Comparison of ENCODE assay signal across 18 cellular contexts in genomic region chr1:229207916-229208315, GRCh38.
DNase-seq lines count a peak whose midpoint lies in the region; ATAC-seq and TF ChIP-seq lines count a peak whose summit lies in the region.
"Had no signal": no experiment of that assay in that cellular context is flagged by ENCODE, and none has a peak within 500 bp of the region (broad histone marks: within the 10 kb centered on the region; RNA-seq: fewer than 3 reads in every experiment).

No MANE protein-coding gene starts in this region.

- DNase-seq in IMR-90 (no peak), osteocyte (ENCODE audit: extremely low spot score, unreplicated experiment) (peak; percentile 34), type B pancreatic cell (ENCODE audit: extremely low spot score, unreplicated experiment) (no peak), right cardiac atrium (no peak), GM23248 (no peak)
- DNase-seq in activated CD8-positive, alpha-beta T cell treated with anti-CD3 and anti-CD28 coated beads, Interleukin-2, amount 10 ng/mL, durations not matched to agents 7 days and 5 days = no peak
- DNase-seq: AML-193; Calu3; CD4-positive, CD25-positive, alpha-beta regulatory T cell; DMS 273 treated with DMSO at 0.1 percent for 48 hours; DMS79 treated with DMSO at 0.1 percent for 48 hours; EL; GDM1; H7 had no signal

- H3K4me1 Mint-ChIP-seq in osteocyte (ENCODE audit: unreplicated experiment) (no peaks in the 10 kb centered on the region), type B pancreatic cell (ENCODE audit: unreplicated experiment) (peaks cover 42% of the 10 kb centered on the region)
- peaks cover 17% of the 10 kb centered on the region for H3K4me1 Mint-ChIP-seq in activated CD8-positive, alpha-beta T cell treated with anti-CD3 and anti-CD28 coated beads, Interleukin-2, amount 10 ng/mL, durations not matched to agents 7 days and 5 days (ENCODE audit: low read depth)

- H2BK120ac ChIP-seq in IMR-90 (ENCODE audit: low read depth, low read length) = peak overlapping the region; percentile 72

- no peak for TF ChIP-seq RAD21 in IMR-90 (IDR thresholded peaks at IDR 0.05; ENCODE audit: low read length)

- dilution Hi-C loops in IMR-90 (cut with HindIII; ENCODE audit: low sequenced_read_pairs, unreplicated experiment) = no loop called here

- 0 out of 2 replicates have a peak overlapping the region, but pooled peaks have one; percentile 22 for H3K56ac ChIP-seq in IMR-90 (ENCODE audit: extremely low read depth, insufficient read depth, low read length)

- TF ChIP-seq CTCF in C4-2B (conservative IDR thresholded peaks at IDR 0.05) (no peak), IMR-90 (conservative IDR thresholded peaks at IDR 0.05; ENCODE audit: low read depth, low read length) (no peak), osteocyte (IDR thresholded peaks at IDR 0.05) (no peak), type B pancreatic cell (conservative IDR thresholded peaks at IDR 0.05) (no peak)

- H4K8ac ChIP-seq in IMR-90 (ENCODE audit: low read depth in 2 of 2, low read length in 2 of 2) = peak overlapping the region; percentile 34 to 66

- H3K9me1 ChIP-seq in IMR-90 (ENCODE audit: insufficient read depth, low read length) = peaks cover 3% of the 10 kb centered on the region; the same call in 1 of the 2 replicates

- H3K79me1 ChIP-seq in IMR-90 (ENCODE audit: low read depth in 1 of 2, low read length in 2 of 2) = no peaks in the 10 kb centered on the region

- no peaks in the 10 kb centered on the region for H3K79me2 ChIP-seq in GM23248 (ENCODE audit: insufficient read depth)

- no peak for ATAC-seq in IMR-90 (ENCODE audit: low read depth)
- no peak for ATAC-seq in right cardiac atrium
- no peak for ATAC-seq in activated CD8-positive, alpha-beta T cell treated with anti-CD3 and anti-CD28 coated beads, Interleukin-2, amount 10 ng/mL, durations not matched to agents 7 days and 5 days
- ATAC-seq: GM23338 had no signal

- WGBS in IMR-90 (ENCODE audit: extremely low coverage in 2 of 2, insufficient read length in 1 of 2), 2 experiments = no CpG with 5 or more reads among the region's 3 CpGs
- 88% methylated on average over 3 of the region's 3 CpGs for WGBS in right cardiac atrium
- WGBS in GM23248 (ENCODE audit: low coverage in 1 of 2, low lambda C conversion rate in 2 of 2, missing lambda C conversion rate in 2 of 2), 2 experiments = 83% methylated on average over 3 of the region's 3 CpGs

- H2BK5ac ChIP-seq in IMR-90 (ENCODE audit: low read depth, low read length, poor library complexity, severe bottlenecking) = peak overlapping the region; percentile 80

- H4K5ac ChIP-seq in IMR-90 (ENCODE audit: low read depth, low read length) = peak overlapping the region; percentile 95

- H3K4ac ChIP-seq in IMR-90 (ENCODE audit: low read depth, low read length) = peak overlapping the region; percentile 55

- H3K27ac ChIP-seq in C4-2B = peak overlapping the region; percentile 28; the same call in 1 of the 2 replicates
- H3K27ac ChIP-seq in IMR-90 (ENCODE audit: insufficient read depth, low read length) = peak overlapping the region; percentile 99
- no peak overlapping the region for H3K27ac ChIP-seq in right cardiac atrium (ENCODE audit: low read length)
- no peak overlapping the region for H3K27ac ChIP-seq in GM23248
- H3K27ac ChIP-seq: BLaER1, KMS-11 had no signal

- H2BK20ac ChIP-seq in IMR-90 (ENCODE audit: low read depth, low read length) = peak overlapping the region; percentile 30; the same call in 1 of the 2 replicates

- in situ Hi-C loops in IMR-90 (cut with MboI; ENCODE audit: low sequenced_read_pairs) (no loop called here), GM23248 (cut with MboI) (no loop called here)

- H2AK5ac ChIP-seq in IMR-90 (ENCODE audit: low read depth, low read length) = no peak overlapping the region

- H3K14ac ChIP-seq in IMR-90 (replicated peaks; ENCODE audit: low read depth, low read length) = peak overlapping the region; percentile 39; the same call in 1 of the 2 replicates

- H3K18ac ChIP-seq in IMR-90 (ENCODE audit: low read depth, low read length) = peak overlapping the region; percentile 97

- no peak overlapping the region for H3K4me3 Mint-ChIP-seq in osteocyte (ENCODE audit: unreplicated experiment)
- H3K4me3 Mint-ChIP-seq in type B pancreatic cell = no peak overlapping the region
- H3K4me3 Mint-ChIP-seq in activated CD8-positive, alpha-beta T cell treated with anti-CD3 and anti-CD28 coated beads, Interleukin-2, amount 10 ng/mL, durations not matched to agents 7 days and 5 days = no peak overlapping the region
- H3K4me3 Mint-ChIP-seq: CD4-positive, CD25-positive, alpha-beta regulatory T cell; GM23338 had no signal

- H3K9me2 ChIP-seq in GM23248 (ENCODE audit: insufficient read depth) = no peaks in the 10 kb centered on the region

- peaks cover 14% of the 10 kb centered on the region; the same call in 1 of the 2 replicates for H3F3A ChIP-seq in GM23248 (ENCODE audit: insufficient read depth)

- CTCF ChIA-PET in IMR-90 (lab: Yijun Ruan, JAX) = no interaction called here
- CTCF ChIA-PET in activated CD8-positive, alpha-beta T cell treated with anti-CD3 and anti-CD28 coated beads, Interleukin-2, amount 10 ng/mL, durations not matched to agents 7 days and 5 days (lab: Charles Lee) = no interaction called here

- POLR2A ChIA-PET in IMR-90 (lab: Charles Lee; ENCODE audit: unreplicated experiment) = no interaction called here
- POLR2A ChIA-PET in activated CD8-positive, alpha-beta T cell treated with anti-CD3 and anti-CD28 coated beads, Interleukin-2, amount 10 ng/mL, durations not matched to agents 7 days and 5 days (lab: Charles Lee) = interaction anchor here (0.6 kb wide), 1 partner anchor 9 kb away, joined by 3 read pairs; no protein-coding TSS in a partner anchor

- no peaks in the 10 kb centered on the region for H3K36me3 ChIP-seq in IMR-90 (ENCODE audit: control insufficient read depth, insufficient read depth, low read length)
- H3K36me3 ChIP-seq in GM23248 (ENCODE audit: low read depth) = no peaks in the 10 kb centered on the region
- H3K36me3 ChIP-seq: BLaER1 had no signal

- no peak overlapping the region for H3K27ac Mint-ChIP-seq in osteocyte (ENCODE audit: unreplicated experiment)
- H3K27ac Mint-ChIP-seq in type B pancreatic cell = peak overlapping the region; percentile 98
- H3K27ac Mint-ChIP-seq in activated CD8-positive, alpha-beta T cell treated with anti-CD3 and anti-CD28 coated beads, Interleukin-2, amount 10 ng/mL, durations not matched to agents 7 days and 5 days = no peak overlapping the region
- H3K27ac Mint-ChIP-seq: CD4-positive, CD25-positive, alpha-beta regulatory T cell; GM23338 had no signal

- H4K91ac ChIP-seq in IMR-90 (ENCODE audit: insufficient read depth, low read depth, low read length) = peak overlapping the region; percentile 88

- H3K4me3 ChIP-seq in IMR-90 (ENCODE audit: insufficient read depth, low read depth, low read length) (no peak overlapping the region), right cardiac atrium (ENCODE audit: low read length) (no peak overlapping the region), GM23248 (no peak overlapping the region)
- H3K4me3 ChIP-seq: BLaER1, GM23338 had no signal

- no peak for TF ChIP-seq POLR2A in IMR-90 (IDR thresholded peaks at IDR 0.05; ENCODE audit: low read depth, low read length)

- peaks cover 7% of the 10 kb centered on the region for H3K9me3 Mint-ChIP-seq in osteocyte (ENCODE audit: unreplicated experiment)
- peaks cover 4% of the 10 kb centered on the region for H3K9me3 Mint-ChIP-seq in type B pancreatic cell
- peaks cover 4% of the 10 kb centered on the region for H3K9me3 Mint-ChIP-seq in activated CD8-positive, alpha-beta T cell treated with anti-CD3 and anti-CD28 coated beads, Interleukin-2, amount 10 ng/mL, durations not matched to agents 7 days and 5 days (ENCODE audit: insufficient read depth)
- H3K9me3 Mint-ChIP-seq: CD4-positive, CD25-positive, alpha-beta regulatory T cell; GM23338 had no signal

- H3K23ac ChIP-seq in IMR-90 (ENCODE audit: low read depth, low read length) = no peak overlapping the region

- H2BK15ac ChIP-seq in IMR-90 (ENCODE audit: low read depth, low read length) = peak overlapping the region; percentile 27; the same call in 2 of the 3 replicates

- H2AK9ac ChIP-seq in IMR-90 (replicated peaks; ENCODE audit: low read depth, low read length, poor library complexity) = no peak overlapping the region

- intact Hi-C loops in IMR-90 (cut with micrococcal nuclease) = loop anchor here (5.0 kb wide), 1 partner anchor 246 kb away; no protein-coding TSS in a partner anchor
- intact Hi-C loops in right cardiac atrium (cut with DNase I) = no loop called here

- H2AFZ ChIP-seq in IMR-90 (replicated peaks; ENCODE audit: low read length, poor library complexity) (no peak overlapping the region), GM23248 (no peak overlapping the region)
- H2AFZ ChIP-seq: GM23338 had no signal

- no TSS peak for BruUV-seq in IMR-90 (replicated peaks; lab: Mats Ljungman, UMichigan)

- no peak overlapping the region for H3K4me2 ChIP-seq in IMR-90 (ENCODE audit: low read depth, low read length)
- no peak overlapping the region for H3K4me2 ChIP-seq in GM23248 (ENCODE audit: unreplicated experiment)
- H3K4me2 ChIP-seq: BLaER1, GM23338, KMS-11 had no signal

- peak overlapping the region; percentile 20; the same call in 1 of the 2 replicates for H3K9ac ChIP-seq in IMR-90 (ENCODE audit: low read depth, low read length)
- no peak overlapping the region for H3K9ac ChIP-seq in GM23248
- H3K9ac ChIP-seq: BLaER1, KMS-11 had no signal

- H3K9me3 ChIP-seq in IMR-90 (ENCODE audit: control insufficient read depth, insufficient read depth, low read length) (no peaks in the 10 kb centered on the region), right cardiac atrium (ENCODE audit: control insufficient read depth, low read length) (no peaks in the 10 kb centered on the region), GM23248 (ENCODE audit: low read depth) (no peaks in the 10 kb centered on the region)
- H3K9me3 ChIP-seq: BLaER1 had no signal

- H3K36me3 Mint-ChIP-seq in osteocyte (ENCODE audit: unreplicated experiment) (no peaks in the 10 kb centered on the region), type B pancreatic cell (no peaks in the 10 kb centered on the region)
- H3K36me3 Mint-ChIP-seq in activated CD8-positive, alpha-beta T cell treated with anti-CD3 and anti-CD28 coated beads, Interleukin-2, amount 10 ng/mL, durations not matched to agents 7 days and 5 days (ENCODE audit: low read depth) = no peaks in the 10 kb centered on the region
- H3K36me3 Mint-ChIP-seq: CD4-positive, CD25-positive, alpha-beta regulatory T cell had no signal

- H3K27me3 ChIP-seq in IMR-90 (ENCODE audit: control insufficient read depth, insufficient read depth, low read length) (no peaks in the 10 kb centered on the region), right cardiac atrium (ENCODE audit: control insufficient read depth, insufficient read depth) (no peaks in the 10 kb centered on the region), GM23248 (replicated peaks; ENCODE audit: insufficient read depth) (no peaks in the 10 kb centered on the region)
- H3K27me3 ChIP-seq: BLaER1 had no signal

- H4K20me1 ChIP-seq in IMR-90 (ENCODE audit: insufficient read depth, low read length) = no peaks in the 10 kb centered on the region
- H4K20me1 ChIP-seq in GM23248 (ENCODE audit: insufficient read depth) = no peaks in the 10 kb centered on the region
- H4K20me1 ChIP-seq: BLaER1 had no signal

- H3K4me1 ChIP-seq in IMR-90 (ENCODE audit: control insufficient read depth, insufficient read depth, low read length) (peaks cover 27% of the 10 kb centered on the region), right cardiac atrium (ENCODE audit: control insufficient read depth, insufficient read depth, low read length) (peaks cover 5% of the 10 kb centered on the region), GM23248 (ENCODE audit: insufficient read depth) (peaks cover 14% of the 10 kb centered on the region)

- H3K27me3 Mint-ChIP-seq in osteocyte (ENCODE audit: unreplicated experiment) = peaks cover 38% of the 10 kb centered on the region
- H3K27me3 Mint-ChIP-seq in type B pancreatic cell = no peaks in the 10 kb centered on the region
- no peaks in the 10 kb centered on the region for H3K27me3 Mint-ChIP-seq in activated CD8-positive, alpha-beta T cell treated with anti-CD3 and anti-CD28 coated beads, Interleukin-2, amount 10 ng/mL, durations not matched to agents 7 days and 5 days (ENCODE audit: low read depth)

Comparison
In these comparisons a context has a peak if more than half of its experiments do, and no peak if none do; other contexts are left out.
1. H3K27ac ChIP-seq: peak in C4-2B (single experiment) and IMR-90 (single experiment); none in right cardiac atrium (single experiment) and GM23248 (single experiment).